10 cellular contexts compared by ENCODE assay signal in the genomic region with DNA sequence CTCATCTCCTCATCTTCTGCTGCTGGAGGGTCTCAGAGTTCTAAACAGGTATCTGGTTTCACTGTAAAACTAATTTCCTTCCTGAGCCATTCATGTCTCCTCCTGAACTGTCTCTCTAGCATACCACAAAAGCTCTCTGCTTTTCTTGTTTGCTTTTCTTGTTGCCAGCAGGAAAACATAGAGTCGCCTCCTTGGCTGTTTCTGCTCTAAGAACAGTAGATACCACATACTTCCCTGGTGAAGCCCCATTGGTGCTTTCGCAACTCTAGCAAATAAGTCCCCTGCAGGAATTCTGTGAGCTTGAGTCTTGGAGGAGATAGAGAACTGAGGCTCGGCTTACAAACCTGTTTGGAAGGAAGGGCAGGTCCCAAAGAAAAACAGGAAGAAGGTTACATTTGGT. TPM values are rescaled to one million over a fixed set of nuclear protein-coding genes. Genes with fewer than 3 reads are reported as not detected.
DNase-seq lines count a peak whose midpoint lies in the region; ATAC-seq and TF ChIP-seq lines count a peak whose summit lies in the region.
"Had no signal": no experiment of that assay in that cellular context is flagged by ENCODE, and none has a peak within 500 bp of the region (broad histone marks: within the 10 kb centered on the region; RNA-seq: fewer than 3 reads in every experiment).

No MANE protein-coding gene starts in this region.

- intact Hi-C loops in CD4-positive, alpha-beta T cell (cut with DNase I, micrococcal nuclease): no loop called here
- intact Hi-C loops in PC-3 (cut with micrococcal nuclease): no loop called here

- no peak overlapping the region for H3K4me3 Mint-ChIP-seq in CD4-positive, alpha-beta T cell
- H3K4me3 Mint-ChIP-seq: immature natural killer cell had no signal

- H3K79me2 ChIP-seq in PC-3 (ENCODE audit: low read length): no peaks in the 10 kb centered on the region

- H3K9ac ChIP-seq in PC-3 (ENCODE audit: low read length): no peak overlapping the region

- H3K36me3 ChIP-seq in PC-3 (ENCODE audit: low read depth, low read length): no peaks in the 10 kb centered on the region

- H3K9me3 ChIP-seq in CD4-positive, alpha-beta T cell (ENCODE audit: control insufficient read depth, low read length): no peaks in the 10 kb centered on the region
- H3K9me3 ChIP-seq in PC-3 (ENCODE audit: low read length): no peaks in the 10 kb centered on the region

- peak overlapping the region; percentile 23 for H3K27ac Mint-ChIP-seq in CD4-positive, alpha-beta T cell
- H3K27ac Mint-ChIP-seq: immature natural killer cell had no signal

- H3K4me3 ChIP-seq in PC-3 (ENCODE audit: low read length): no peak overlapping the region

- no peaks in the 10 kb centered on the region for H3K27me3 Mint-ChIP-seq in CD4-positive, alpha-beta T cell

- no peaks in the 10 kb centered on the region for H3K9me2 ChIP-seq in PC-3 (replicated peaks; ENCODE audit: low read length)

- peaks cover 9% of the 10 kb centered on the region for H3K4me1 Mint-ChIP-seq in CD4-positive, alpha-beta T cell (ENCODE audit: low read depth)

- H4K20me1 ChIP-seq in PC-3 (ENCODE audit: low read length): no peaks in the 10 kb centered on the region

- no peak for TF ChIP-seq CTCF in CD4-positive, alpha-beta T cell (IDR thresholded peaks at IDR 0.05)
- TF ChIP-seq CTCF in PC-3 (conservative IDR thresholded peaks at IDR 0.05; ENCODE audit: low read depth, low read length): no peak

- POLR2A ChIA-PET in CD4-positive, alpha-beta T cell (lab: Charles Lee): interaction anchor here (1.4 kb wide), 1 partner anchor 18 kb away, joined by 4 read pairs; no protein-coding TSS in a partner anchor
- POLR2A ChIA-PET in PC-3 (lab: Charles Lee; ENCODE audit: unreplicated experiment): interaction anchor here (0.6 kb wide), 1 partner anchor 13 kb away, joined by 3 read pairs; no protein-coding TSS in a partner anchor

- no peak overlapping the region for H3K4me2 ChIP-seq in PC-3 (ENCODE audit: low read length)

- H3K9me3 Mint-ChIP-seq in CD4-positive, alpha-beta T cell: no peaks in the 10 kb centered on the region
- H3K9me3 Mint-ChIP-seq: immature natural killer cell had no signal

- CTCF ChIA-PET in CD4-positive, alpha-beta T cell (lab: Charles Lee): no interaction called here
- CTCF ChIA-PET in PC-3 (lab: Charles Lee): interaction anchor here (0.6 to 1.0 kb wide), 2 partner anchors 11 to 277 kb away, joined by 3 to 5 read pairs; no protein-coding TSS in a partner anchor

- DNase-seq in CD4-positive, alpha-beta T cell: no peak
- peak; percentile 37 for DNase-seq in PC-3
- peak; percentile 63 for DNase-seq in dermis blood vessel endothelial cell
- DNase-seq in non-pigmented ciliary epithelial cell (ENCODE audit: low read depth): peak; percentile 70
- DNase-seq in NCI-H146 treated with DMSO at 0.1 percent for 48 hours (lab: John Stamatoyannopoulos, UW; ENCODE audit: unreplicated experiment): no peak
- no peak for DNase-seq in D341Med (ENCODE audit: low spot score)
- DNase-seq: activated CD4-positive, alpha-beta T cell treated with anti-CD3 and anti-CD28 coated beads, Interleukin-2, amount 50 U/mL, for 4 hours; immature natural killer cell had no signal

- no peak overlapping the region for H3K27ac ChIP-seq in CD4-positive, alpha-beta T cell (ENCODE audit: low read depth, low read length)
- H3K27ac ChIP-seq in PC-3 (ENCODE audit: low read length): peak overlapping the region; percentile 23

- H3K36me3 Mint-ChIP-seq in CD4-positive, alpha-beta T cell (ENCODE audit: low read depth): no peaks in the 10 kb centered on the region
- H3K36me3 Mint-ChIP-seq: immature natural killer cell had no signal

- no peak overlapping the region for H2AFZ ChIP-seq in PC-3 (ENCODE audit: low read length)

- peaks cover 14% of the 10 kb centered on the region for H3K4me1 ChIP-seq in PC-3 (ENCODE audit: insufficient read depth, low read length)

- no peaks in the 10 kb centered on the region for H3K27me3 ChIP-seq in CD4-positive, alpha-beta T cell (ENCODE audit: control insufficient read depth, insufficient read depth, low read length)
- no peaks in the 10 kb centered on the region for H3K27me3 ChIP-seq in PC-3 (ENCODE audit: low read length)

- BruUV-seq in PC-3 (replicated peaks; lab: Mats Ljungman, UMichigan): no TSS peak

- no peaks in the 10 kb centered on the region for H3F3A ChIP-seq in PC-3 (ENCODE audit: low read length, unreplicated experiment)

- ATAC-seq in CD4-positive, alpha-beta T cell (ENCODE audit: poor library complexity): no peak
- ATAC-seq in PC-3: peak; percentile 19
- no peak for ATAC-seq in GM21360 (IDR thresholded peaks at IDR 0.05; ENCODE audit: unreplicated experiment)
- no peak for ATAC-seq in GM18511 (IDR thresholded peaks at IDR 0.05; ENCODE audit: unreplicated experiment)

RNA-seq across cellular contexts. Expression of a gene that starts 7.0 kb away (rescaled TPM):
- under 1 TPM; 0.78 to 0.85 TPM for total RNA-seq in CD4-positive, alpha-beta T cell
- total RNA-seq in PC-3 (2014; rRNA removed) (6.8 and 10.8 TPM in 2 replicates), dermis blood vessel endothelial cell (17.7 and 30.8 TPM in 2 replicates)

RNA-seq across cellular contexts. Expression of a gene that starts 25.4 kb away (rescaled TPM):
- not detected for total RNA-seq in CD4-positive, alpha-beta T cell
- total RNA-seq in PC-3 (2014; rRNA removed) (8.7 and 10.5 TPM in 2 replicates), dermis blood vessel endothelial cell (0.17 and 0.47 TPM in 2 replicates)

RNA-seq across cellular contexts. Expression of a gene that starts 31.6 kb away (rescaled TPM):
- total RNA-seq in CD4-positive, alpha-beta T cell: not detected
- not detected in 2 replicates for total RNA-seq in PC-3 (2014; rRNA removed)
- total RNA-seq in dermis blood vessel endothelial cell: not detected in 2 replicates

RNA-seq across cellular contexts. Expression of a gene that starts 32.6 kb away (rescaled TPM):
- not detected for total RNA-seq in CD4-positive, alpha-beta T cell
- not detected in 2 replicates for total RNA-seq in PC-3 (2014; rRNA removed)
- 1.0 and 1.7 TPM in 2 replicates for total RNA-seq in dermis blood vessel endothelial cell

Comparison
In these comparisons a context has a peak if more than half of its experiments do, and no peak if none do; other contexts are left out.
1. DNase-seq: peak in PC-3 (single experiment), dermis blood vessel endothelial cell (single experiment) and non-pigmented ciliary epithelial cell (single experiment); none in CD4-positive, alpha-beta T cell (0 of 10), NCI-H146 treated with DMSO at 0.1 percent for 48 hours (single experiment) and D341Med (single experiment).